In the genomic region with DNA sequence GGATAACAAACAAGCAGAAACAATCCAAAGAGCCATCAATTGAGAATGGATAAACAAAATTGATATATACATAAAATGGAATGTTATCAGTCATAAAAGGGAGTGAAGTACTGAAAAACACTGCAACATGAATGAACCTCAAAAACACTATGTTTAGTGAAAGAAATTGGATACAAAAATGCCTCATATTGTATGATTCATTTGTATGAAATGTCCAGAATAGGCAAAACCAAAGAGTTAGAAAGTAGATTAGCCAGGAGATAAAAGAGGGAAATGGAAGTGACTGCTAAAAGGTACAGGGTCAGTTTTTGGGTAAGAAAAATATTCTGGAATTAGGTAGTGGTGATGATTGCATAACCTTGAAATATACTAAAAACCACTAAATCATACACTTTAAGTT, we compare ENCODE assay signal across 21 cellular contexts.
"Had no signal": no experiment of that assay in that cellular context is flagged by ENCODE, and none has a peak within 500 bp of the region (broad histone marks: within the 10 kb centered on the region; RNA-seq: fewer than 3 reads in every experiment).

No MANE protein-coding gene starts in this region.

- H3K36me3 ChIP-seq: esophagus squamous epithelium, lower lobe of right lung, thyroid gland had no signal

- H3K9me3 ChIP-seq: esophagus squamous epithelium, lower lobe of right lung, mucosa of descending colon, thyroid gland had no signal

- H3K36me3 Mint-ChIP-seq: activated naive CD8-positive, alpha-beta T cell treated with anti-CD3 and anti-CD28 coated beads for 36 hours had no signal

- H3K4me1 Mint-ChIP-seq: activated naive CD8-positive, alpha-beta T cell treated with anti-CD3 and anti-CD28 coated beads for 36 hours; endodermal cell had no signal

- H3K4me3 Mint-ChIP-seq: activated CD4-positive, alpha-beta memory T cell treated with anti-CD3 and anti-CD28 coated beads for 36 hours; activated naive CD8-positive, alpha-beta T cell treated with anti-CD3 and anti-CD28 coated beads for 36 hours; stimulated activated naive CD8-positive, alpha-beta T cell treated with anti-CD3 and anti-CD28 coated beads, Interleukin-15, Interleukin-2, amounts not matched to agents 100 ng/mL and 50 ng/mL, for 24 hours had no signal

- H3K79me2 ChIP-seq: parathyroid adenoma had no signal

- H3K27ac ChIP-seq: esophagus squamous epithelium, lower lobe of right lung, parathyroid adenoma, skin epidermis, thyroid gland had no signal

- H2AFZ ChIP-seq: parathyroid adenoma had no signal

- H3K4me3 ChIP-seq: esophagus squamous epithelium, lower lobe of right lung, mucosa of descending colon, skin epidermis, thyroid gland had no signal

- H3K4me1 ChIP-seq: esophagus squamous epithelium, lower lobe of right lung, parathyroid adenoma, thyroid gland had no signal

- DNase-seq: activated CD4-positive, alpha-beta memory T cell treated with anti-CD3 and anti-CD28 coated beads for 36 hours; activated CD4-positive, alpha-beta T cell treated with anti-CD3 and anti-CD28 coated beads for 48 hours; activated naive CD4-positive, alpha-beta T cell treated with Interleukin-2 at 50 U/mL for 16 hours; activated naive CD8-positive, alpha-beta T cell treated with anti-CD3 and anti-CD28 coated beads for 36 hours; activated T-cell treated with anti-CD3 and anti-CD28 coated beads, Interleukin-2, amount 50 U/mL, for 48 hours; amygdala; cerebellar nuclear complex; cortex of kidney; endodermal cell; esophagus squamous epithelium; lower lobe of right lung; mesendoderm; right cardiac atrium; stimulated activated CD4-positive, alpha-beta T cell treated with anti-CD3 and anti-CD28 coated beads, Interleukin-1b, Interleukin-23, amount 100 ng/mL, for 48 hours; substantia nigra; thyroid gland had no signal

- H3K9me3 Mint-ChIP-seq: activated CD4-positive, alpha-beta memory T cell treated with anti-CD3 and anti-CD28 coated beads for 36 hours had no signal

- H3K27me3 ChIP-seq: thyroid gland had no signal

- H3K9ac ChIP-seq: parathyroid adenoma had no signal

- H3K27ac Mint-ChIP-seq: activated CD4-positive, alpha-beta memory T cell treated with anti-CD3 and anti-CD28 coated beads for 36 hours; activated naive CD8-positive, alpha-beta T cell treated with anti-CD3 and anti-CD28 coated beads for 36 hours; nephron progenitor cell; stimulated activated naive CD8-positive, alpha-beta T cell treated with anti-CD3 and anti-CD28 coated beads, Interleukin-15, Interleukin-2, amounts not matched to agents 100 ng/mL and 50 ng/mL, for 24 hours had no signal
